16 cellular contexts compared by ENCODE assay signal in the genomic region with DNA sequence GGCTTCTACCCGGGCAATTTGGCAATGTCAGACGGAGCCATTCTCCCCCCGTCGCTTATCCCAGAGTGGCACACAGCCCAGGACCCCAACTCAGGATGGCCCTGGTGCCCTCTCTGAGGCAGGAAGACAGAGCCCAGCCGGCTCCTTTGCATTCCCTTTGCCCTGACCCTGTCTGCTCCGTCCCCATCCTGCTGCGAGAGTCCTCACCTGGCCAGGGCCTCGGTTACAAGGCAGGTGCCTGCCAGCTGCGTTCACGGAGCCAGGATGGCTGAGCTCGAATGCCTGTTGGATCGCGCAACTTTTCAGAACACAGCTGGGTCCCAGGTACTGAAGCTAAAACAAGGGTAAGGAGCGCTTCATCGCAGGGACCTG. TPM values are rescaled to one million over a fixed set of nuclear protein-coding genes. Genes with fewer than 3 reads are reported as not detected.
"Had no signal": no experiment of that assay in that cellular context is flagged by ENCODE, and none has a peak within 500 bp of the region (broad histone marks: within the 10 kb centered on the region; RNA-seq: fewer than 3 reads in every experiment).

No MANE protein-coding gene starts in this region.

- H3K27ac Mint-ChIP-seq: activated CD8-positive, alpha-beta T cell treated with anti-CD3 and anti-CD28 coated beads for 36 hours; effector memory CD8-positive, alpha-beta T cell; stimulated activated naive B cell treated with anti-CD40 and anti-IgM and Interleukin-4, amounts not matched to agents 10 μg/mL and 1 μg/mL and 100 μg/mL, for 72 hours had no signal

- H3K36me3 Mint-ChIP-seq: stimulated activated naive B cell treated with anti-CD40 and anti-IgM and Interleukin-4, amounts not matched to agents 10 μg/mL and 1 μg/mL and 100 μg/mL, for 72 hours had no signal

- H3K4me3 Mint-ChIP-seq: activated CD8-positive, alpha-beta T cell treated with anti-CD3 and anti-CD28 coated beads for 36 hours; effector memory CD8-positive, alpha-beta T cell; stimulated activated naive B cell treated with anti-CD40 and anti-IgM and Interleukin-4, amounts not matched to agents 10 μg/mL and 1 μg/mL and 100 μg/mL, for 72 hours had no signal

- H3K27ac ChIP-seq: epithelial cell of prostate, gastrocnemius medialis, psoas muscle, right lobe of liver, upper lobe of left lung had no signal

- DNase-seq: activated CD4-positive, alpha-beta T cell treated with anti-CD3 and anti-CD28 coated beads for 4 hours; activated CD8-positive, alpha-beta memory T cell treated with anti-CD3 and anti-CD28 coated beads, Interleukin-2, amount 50 U/mL, for 4 hours; activated CD8-positive, alpha-beta T cell treated with anti-CD3 and anti-CD28 coated beads for 36 hours; effector memory CD8-positive, alpha-beta T cell; gastrocnemius medialis; kidney glomerular epithelial cell; psoas muscle; stimulated activated CD4-positive, alpha-beta T cell treated with anti-CD3 and anti-CD28 coated beads, Interleukin-2, amount 100 ng/mL, for 24 hours; stimulated activated naive B cell treated with anti-CD40 and anti-IgM and Interleukin-4, amounts not matched to agents 10 μg/mL and 1 μg/mL and 100 μg/mL, for 72 hours; upper lobe of left lung had no signal

- H3K9me3 Mint-ChIP-seq: activated CD8-positive, alpha-beta T cell treated with anti-CD3 and anti-CD28 coated beads for 36 hours; effector memory CD8-positive, alpha-beta T cell; stimulated activated naive B cell treated with anti-CD40 and anti-IgM and Interleukin-4, amounts not matched to agents 10 μg/mL and 1 μg/mL and 100 μg/mL, for 72 hours had no signal

RNA-seq across cellular contexts. Expression of gene LRTM2, which starts 18.6 kb away (rescaled TPM):
- total RNA-seq: activated CD8-positive, alpha-beta T cell treated with anti-CD3 and anti-CD28 coated beads for 36 hours; astrocyte; cardiac septum; gastrocnemius medialis; liver; psoas muscle; right lobe of liver; subcutaneous adipose tissue; upper lobe of left lung had no signal
